Comparison of ENCODE assay signal across 10 cellular contexts in genomic region chr9:136662656-136663310, GRCh38. TPM values are rescaled to one million over a fixed set of nuclear protein-coding genes. Genes with fewer than 3 reads are reported as not detected.
DNase-seq lines count a peak whose midpoint lies in the region; ATAC-seq and TF ChIP-seq lines count a peak whose summit lies in the region.
"Had no signal": no experiment of that assay in that cellular context is flagged by ENCODE, and none has a peak within 500 bp of the region (broad histone marks: within the 10 kb centered on the region; RNA-seq: fewer than 3 reads in every experiment).

Gene EGFL7, plus strand, starts transcription at chr9:136662916. Its CDS starts 5,367 bp downstream, at chr9:136668283.

- no peaks in the 10 kb centered on the region for H3K27me3 ChIP-seq in A673 (replicated peaks; ENCODE audit: insufficient read depth, low read depth, low read length, poor library complexity)
- peaks cover 31% of the 10 kb centered on the region for H3K27me3 ChIP-seq in adrenal gland
- peaks cover 26% of the 10 kb centered on the region for H3K27me3 ChIP-seq in left ventricle myocardium inferior (ENCODE audit: low read depth)
- peaks cover 51% of the 10 kb centered on the region for H3K27me3 ChIP-seq in effector memory CD4-positive, alpha-beta T cell (replicated peaks; ENCODE audit: control insufficient read depth, insufficient read depth, low read length, poor library complexity, severe bottlenecking)

- BruUV-seq in A673 (replicated peaks; lab: Mats Ljungman, UMichigan), result no TSS peak

- H3K36me3 ChIP-seq in A673 (ENCODE audit: insufficient read depth, low read length, poor library complexity, severe bottlenecking) (no peaks in the 10 kb centered on the region), adrenal gland (replicated peaks in 1 of 2) (no peaks in the 10 kb centered on the region), left ventricle myocardium inferior (peaks cover 29% of the 10 kb centered on the region)
- no peaks in the 10 kb centered on the region for H3K36me3 ChIP-seq in effector memory CD4-positive, alpha-beta T cell (ENCODE audit: control insufficient read depth, insufficient read depth, low read length)

- H3K27ac Mint-ChIP-seq in progenitor cell of endocrine pancreas (no peak within 1 kb of the TSS), natural killer cell (no peak within 1 kb of the TSS)
- H3K27ac Mint-ChIP-seq: nephron progenitor cell had no signal

- ATAC-seq in GM19452 (IDR thresholded peaks at IDR 0.05; ENCODE audit: unreplicated experiment) (no peak), natural killer cell (no peak)

- H3K4me1 Mint-ChIP-seq in progenitor cell of endocrine pancreas (ENCODE audit: low read depth), result peaks cover 1% of the 10 kb centered on the region
- H3K4me1 Mint-ChIP-seq in natural killer cell, result peaks cover 4 to 13% of the 10 kb centered on the region in 2 donors

- no peak for DNase-seq in A673 (ENCODE audit: low spot score)
- DNase-seq in adrenal gland, result peak in 5 of 7 donors; percentile 54 to 77 (median 59)
- peak; percentile 75 for DNase-seq in left ventricle myocardium inferior
- DNase-seq in progenitor cell of endocrine pancreas (ENCODE audit: low spot score, unreplicated experiment), result no peak
- no peak for DNase-seq in stimulated activated CD4-positive, alpha-beta T cell treated with anti-CD3 and anti-CD28 coated beads, Interleukin-15, amount 100 ng/mL, for 24 hours
- DNase-seq in effector memory CD4-positive, alpha-beta T cell, result no peak
- no peak for DNase-seq in natural killer cell
- DNase-seq: NCI-H187 treated with DMSO at 0.1 percent for 48 hours, nephron progenitor cell had no signal

- POLR2A ChIA-PET in A673 (lab: Charles Lee; ENCODE audit: low non-redundant PET), result no interaction called here

- H3K4me1 ChIP-seq in A673 (ENCODE audit: insufficient read depth, low read length, poor library complexity, severe bottlenecking) (peaks cover 16% of the 10 kb centered on the region), adrenal gland (replicated peaks in 1 of 2) (no peaks in the 10 kb centered on the region), left ventricle myocardium inferior (peaks cover 41% of the 10 kb centered on the region)
- H3K4me1 ChIP-seq in effector memory CD4-positive, alpha-beta T cell (ENCODE audit: control insufficient read depth, insufficient read depth, low read length, poor library complexity, severe bottlenecking), result peaks cover 23% of the 10 kb centered on the region

- H3K36me3 Mint-ChIP-seq in progenitor cell of endocrine pancreas (ENCODE audit: insufficient read depth) (no peaks in the 10 kb centered on the region), natural killer cell (no peaks in the 10 kb centered on the region)

- H3K27me3 Mint-ChIP-seq in progenitor cell of endocrine pancreas (peaks cover 7% of the 10 kb centered on the region), natural killer cell (ENCODE audit: low read depth in 2 of 2) (peaks cover 9 to 20% of the 10 kb centered on the region in 2 donors)

- H3K9me3 Mint-ChIP-seq in progenitor cell of endocrine pancreas (ENCODE audit: low read depth) (no peaks in the 10 kb centered on the region), natural killer cell (no peaks in the 10 kb centered on the region)
- H3K9me3 Mint-ChIP-seq: nephron progenitor cell had no signal

- H3K4me3 Mint-ChIP-seq in progenitor cell of endocrine pancreas (ENCODE audit: low read depth) (peak within 1 kb of the TSS; percentile 5), natural killer cell (no peak within 1 kb of the TSS)
- H3K4me3 Mint-ChIP-seq: nephron progenitor cell had no signal

- H3K4me3 ChIP-seq in A673 (ENCODE audit: low read depth, low read length, poor library complexity, severe bottlenecking) (no peak within 1 kb of the TSS), adrenal gland (peak within 1 kb of the TSS in 1 of 4 donors; percentile 52), left ventricle myocardium inferior (peak within 1 kb of the TSS; percentile 81)
- H3K4me3 ChIP-seq in effector memory CD4-positive, alpha-beta T cell (ENCODE audit: insufficient read depth, low read depth, low read length, poor library complexity, severe bottlenecking), result no peak within 1 kb of the TSS

- TF ChIP-seq CTCF in A673 (conservative IDR thresholded peaks at IDR 0.05; ENCODE audit: low read depth, low read length) (no peak), adrenal gland (IDR thresholded peaks at IDR 0.05) (no peak), left ventricle myocardium inferior (IDR thresholded peaks at IDR 0.05; ENCODE audit: borderline replicate concordance) (no peak), progenitor cell of endocrine pancreas (IDR thresholded peaks at IDR 0.05; ENCODE audit: unreplicated experiment) (no peak), natural killer cell (IDR thresholded peaks at IDR 0.05) (no peak)

- CTCF ChIA-PET in A673 (lab: Charles Lee), result no interaction called here

- no peaks in the 10 kb centered on the region for H3K9me3 ChIP-seq in A673 (ENCODE audit: low read depth, low read length, poor library complexity, severe bottlenecking)
- no peaks in the 10 kb centered on the region for H3K9me3 ChIP-seq in adrenal gland (replicated peaks in 1 of 3)
- no peaks in the 10 kb centered on the region for H3K9me3 ChIP-seq in left ventricle myocardium inferior (replicated peaks)
- no peaks in the 10 kb centered on the region for H3K9me3 ChIP-seq in effector memory CD4-positive, alpha-beta T cell (ENCODE audit: control insufficient read depth, low read length)

- peak; percentile 49 to 59 for TF ChIP-seq POLR2A in adrenal gland (IDR thresholded peaks at IDR 0.05)

- WGBS in adrenal gland, 4 donors, result 57 to 67% (median 61%) methylated on average over 9 to 26 of the region's 26 CpGs

- intact Hi-C loops in A673 (cut with micrococcal nuclease; ENCODE audit: unreplicated experiment) (no loop called here), adrenal gland (cut with DNase I) (no loop called here), left ventricle myocardium inferior (cut with micrococcal nuclease) (no loop called here), natural killer cell (cut with micrococcal nuclease) (no loop called here)

- H3K27ac ChIP-seq in A673 (ENCODE audit: low read depth, low read length, poor library complexity, severe bottlenecking) (no peak within 1 kb of the TSS), adrenal gland (peak within 1 kb of the TSS in 4 of 5 donors; percentile 31 to 89 (median 52)), left ventricle myocardium inferior (replicated peaks) (peak within 1 kb of the TSS; percentile 92)
- H3K27ac ChIP-seq in effector memory CD4-positive, alpha-beta T cell (ENCODE audit: insufficient read depth, low read length, poor library complexity, severe bottlenecking), result no peak within 1 kb of the TSS

RNA-seq across cellular contexts. Expression of gene EGFL7, which starts in this region (rescaled TPM):
- total RNA-seq in A673 (2021), result 79.5 and 98.5 TPM in 2 replicates
- total RNA-seq in adrenal gland, result 100 to 1,000 TPM in 2 of 8 donors, 10 to 100 TPM in 6; 47.1 to 158 (median 79.5) TPM
- polyA plus RNA-seq in adrenal gland, result 100 to 1,000 TPM in 2 of 3 donors, 1 to 10 TPM in 1; 1.9 to 452 (median 190) TPM
- 81.5 TPM for total RNA-seq in left ventricle myocardium inferior
- 13.5 and 16.3 TPM in 2 replicates for total RNA-seq in progenitor cell of endocrine pancreas
- under 1 TPM; 0.28 to 0.47 (median 0.29) TPM for total RNA-seq in natural killer cell

Comparison
In these comparisons a context has a peak if more than half of its experiments do, and no peak if none do; other contexts are left out.
1. DNase-seq: peak in adrenal gland (5 of 7) and left ventricle myocardium inferior (single experiment); none in A673 (single experiment), progenitor cell of endocrine pancreas (single experiment), stimulated activated CD4-positive, alpha-beta T cell treated with anti-CD3 and anti-CD28 coated beads, Interleukin-15, amount 100 ng/mL, for 24 hours (single experiment), effector memory CD4-positive, alpha-beta T cell (0 of 3) and natural killer cell (single experiment).
2. H3K27ac ChIP-seq: peak in adrenal gland (4 of 5) and left ventricle myocardium inferior (single experiment); none in A673 (single experiment) and effector memory CD4-positive, alpha-beta T cell (single experiment).